ENCODE assay signal across 14 cellular contexts in the genomic region with DNA sequence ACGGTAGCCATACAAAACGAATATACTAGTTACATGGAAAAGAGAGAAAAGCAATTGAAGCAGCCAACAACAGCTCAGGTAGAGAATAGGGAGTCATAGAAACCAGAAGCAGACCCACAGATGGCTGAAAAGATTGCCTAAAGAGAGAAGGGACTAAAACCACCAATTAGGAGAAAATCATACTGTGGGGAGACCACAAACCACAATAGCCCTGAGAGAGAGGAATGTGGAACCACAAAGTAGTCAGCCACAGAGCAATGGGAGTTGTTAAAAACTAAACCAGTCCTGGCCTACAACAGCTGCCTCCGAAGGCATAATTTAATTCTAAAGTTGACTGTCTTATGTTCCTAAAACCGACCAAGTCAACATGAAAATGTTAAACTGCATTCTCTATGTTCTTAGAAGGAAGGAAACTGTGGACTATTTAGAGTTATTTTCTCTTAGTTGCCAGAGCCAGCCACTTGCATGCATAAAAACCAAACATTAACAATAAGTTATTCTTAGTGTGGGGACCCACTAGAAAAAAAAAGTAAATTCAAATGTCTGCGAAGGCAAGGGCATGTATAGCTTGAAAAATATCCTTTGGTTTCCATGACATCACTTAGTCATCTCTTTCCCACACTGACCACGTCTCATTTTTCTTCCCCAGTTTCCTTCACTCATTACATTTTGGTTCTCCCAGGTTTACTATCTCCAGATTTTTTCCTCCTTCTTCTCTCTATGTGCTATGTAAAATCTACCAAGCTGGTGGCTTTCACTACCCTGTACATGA.
DNase-seq lines count a peak whose midpoint lies in the region; ATAC-seq, FAIRE-seq and TF ChIP-seq lines count a peak whose summit lies in the region.
"Had no signal": no experiment of that assay in that cellular context is flagged by ENCODE, and none has a peak within 500 bp of the region (broad histone marks: within the 10 kb centered on the region; RNA-seq: fewer than 3 reads in every experiment).

No MANE protein-coding gene starts in this region.

- no peaks in the 10 kb centered on the region for H3K36me3 ChIP-seq in tibial artery
- H3K36me3 ChIP-seq: SJSA1 had no signal

- H3K9me3 Mint-ChIP-seq in WTC11: peaks cover 3% of the 10 kb centered on the region; the same call in 1 of the 2 replicates
- H3K9me3 Mint-ChIP-seq: stimulated activated naive B cell treated with anti-CD40 and anti-IgM and Interleukin-4, amounts not matched to agents 10 μg/mL and 1 μg/mL and 100 μg/mL, for 72 hours had no signal

- H3K4me3 Mint-ChIP-seq in WTC11: no peak overlapping the region
- H3K4me3 Mint-ChIP-seq: activated T-cell treated with anti-CD3 and anti-CD28 coated beads, Interleukin-2, amount 50 U/mL, for 72 hours; memory B cell; stimulated activated naive B cell treated with anti-CD40 and anti-IgM and Interleukin-4, amounts not matched to agents 10 μg/mL and 1 μg/mL and 100 μg/mL, for 72 hours had no signal

- no peaks in the 10 kb centered on the region for H3K4me1 ChIP-seq in tibial artery
- H3K4me1 ChIP-seq: SJSA1 had no signal

- peaks cover 10% of the 10 kb centered on the region for H3K27me3 Mint-ChIP-seq in WTC11 (ENCODE audit: low read depth)
- H3K27me3 Mint-ChIP-seq: memory B cell had no signal

- no peak overlapping the region for H3K27ac Mint-ChIP-seq in WTC11
- H3K27ac Mint-ChIP-seq: activated T-cell treated with anti-CD3 and anti-CD28 coated beads, Interleukin-2, amount 50 U/mL, for 72 hours; memory B cell; stimulated activated naive B cell treated with anti-CD40 and anti-IgM and Interleukin-4, amounts not matched to agents 10 μg/mL and 1 μg/mL and 100 μg/mL, for 72 hours had no signal

- peaks cover 18% of the 10 kb centered on the region for H3K4me1 Mint-ChIP-seq in WTC11
- H3K4me1 Mint-ChIP-seq: memory B cell; stimulated activated naive B cell treated with anti-CD40 and anti-IgM and Interleukin-4, amounts not matched to agents 10 μg/mL and 1 μg/mL and 100 μg/mL, for 72 hours had no signal

- no peaks in the 10 kb centered on the region for H3K36me3 Mint-ChIP-seq in WTC11
- H3K36me3 Mint-ChIP-seq: memory B cell had no signal

- FAIRE-seq in RCC 7860 (lab: Jason Lieb, UNC): peak; percentile 63

- POLR2A ChIA-PET in WTC11 (lab: Charles Lee): no interaction called here

- no peaks in the 10 kb centered on the region for H3K9me3 ChIP-seq in tibial artery
- H3K9me3 ChIP-seq: body of pancreas, SJSA1 had no signal

- TF ChIP-seq CTCF in AG10803 (conservative IDR thresholded peaks at IDR 0.05; ENCODE audit: low read length) (no peak), HL-60 (IDR thresholded peaks at IDR 0.05; ENCODE audit: insufficient read depth, low read length) (no peak), fibroblast of the aortic adventitia (IDR thresholded peaks at IDR 0.05; ENCODE audit: insufficient read depth, low read length) (no peak), WTC11 (IDR thresholded peaks at IDR 0.05) (no peak), tibial artery (IDR thresholded peaks at IDR 0.05) (no peak)

- H3K4me3 ChIP-seq in AG10803 (ENCODE audit: low read length) (no peak overlapping the region), HL-60 (replicated peaks; ENCODE audit: insufficient read depth, low read length) (no peak overlapping the region), fibroblast of the aortic adventitia (ENCODE audit: low read depth, low read length) (no peak overlapping the region), tibial artery (no peak overlapping the region)
- H3K4me3 ChIP-seq: body of pancreas, SJSA1 had no signal

- intact Hi-C loops in tibial artery (cut with DNase I; ENCODE audit: low total_unique reads): no loop called here

- DNase-seq in AG10803 (ENCODE audit: low read depth) (peak; percentile 70), HL-60 (ENCODE audit: low read depth in 1 of 2, low spot score in 1 of 2) (peak; percentile 15 to 64), RCC 7860 (ENCODE audit: low spot score) (peak; percentile 62), fibroblast of the aortic adventitia (ENCODE audit: low read depth) (peak; percentile 39), WTC11 (ENCODE audit: low spot score) (no peak), tibial artery (no peak)
- DNase-seq: activated T-cell treated with anti-CD3 and anti-CD28 coated beads, Interleukin-2, amount 50 U/mL, for 72 hours; body of pancreas; hypothalamus; stimulated activated naive B cell treated with anti-CD40 and anti-IgM and Interleukin-4, amounts not matched to agents 10 μg/mL and 1 μg/mL and 100 μg/mL, for 72 hours had no signal

- CTCF ChIA-PET in WTC11 (lab: Charles Lee): interaction anchor here (1.9 kb wide), 1 partner anchor 37 kb away, joined by 4 read pairs; no protein-coding TSS in a partner anchor

- H3K27me3 ChIP-seq in HL-60 (ENCODE audit: insufficient read depth, poor library complexity, severe bottlenecking) (peaks cover 15% of the 10 kb centered on the region), tibial artery (no peaks in the 10 kb centered on the region)
- H3K27me3 ChIP-seq: SJSA1 had no signal

- ATAC-seq in HG03520 (IDR thresholded peaks at IDR 0.05; ENCODE audit: unreplicated experiment): no peak
- ATAC-seq in WTC11: no peak
- ATAC-seq in HG02623 (IDR thresholded peaks at IDR 0.05; ENCODE audit: unreplicated experiment): no peak
- ATAC-seq: activated T-cell treated with anti-CD3 and anti-CD28 coated beads, Interleukin-2, amount 50 U/mL, for 72 hours; body of pancreas had no signal

- no peak overlapping the region for H3K27ac ChIP-seq in HL-60 (replicated peaks)
- no peak overlapping the region for H3K27ac ChIP-seq in tibial artery
- H3K27ac ChIP-seq: body of pancreas, SJSA1 had no signal

TF ChIP-seq in WTC11, 78 proteins besides CTCF, POLR2A, EP300 and RAD21:
- TF ChIP-seq SMAD3 (CRISPR knock-in tag; IDR thresholded peaks at IDR 0.05; ENCODE audit: borderline replicate concordance) (no peak), NFE2L1 (CRISPR knock-in tag; IDR thresholded peaks at IDR 0.05) (no peak), GTF2I (CRISPR knock-in tag; conservative IDR thresholded peaks at IDR 0.05) (no peak), SOX15 (CRISPR knock-in tag; IDR thresholded peaks at IDR 0.05) (no peak)
- TF ChIP-seq, protein P1, sequence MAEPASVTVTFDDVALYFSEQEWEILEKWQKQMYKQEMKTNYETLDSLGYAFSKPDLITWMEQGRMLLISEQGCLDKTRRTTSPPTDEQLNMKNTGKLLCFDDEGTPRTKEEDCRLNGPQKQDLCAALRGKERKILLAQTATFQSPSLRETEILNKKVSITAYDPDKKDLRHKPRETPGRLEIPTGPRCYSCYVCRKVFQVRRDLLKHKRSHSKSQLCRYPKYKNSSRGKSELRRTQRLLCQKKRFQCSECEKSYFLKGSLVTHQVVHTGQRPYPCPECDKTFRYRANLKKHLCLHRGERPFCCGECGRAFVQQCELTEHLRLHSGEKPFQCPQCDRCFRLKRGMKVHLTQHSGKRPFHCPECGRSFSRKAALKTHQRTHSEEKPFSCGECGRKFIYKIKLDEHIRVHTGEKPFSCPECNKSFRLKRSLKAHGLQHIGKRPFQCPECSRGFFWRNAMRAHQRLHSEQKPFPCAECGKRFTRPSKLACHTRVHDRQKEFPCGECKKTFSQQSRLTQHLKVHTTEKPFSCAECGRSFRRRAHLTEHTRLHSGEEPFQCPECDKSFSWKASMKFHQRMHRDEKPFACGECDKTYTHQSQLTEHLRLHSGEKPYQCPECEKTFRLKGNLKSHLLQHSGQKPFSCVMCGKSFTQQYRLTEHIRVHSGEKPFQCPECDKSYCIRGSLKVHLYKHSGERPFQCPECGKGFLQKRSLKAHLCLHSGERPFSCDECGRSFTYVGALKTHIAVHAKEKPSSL (CRISPR knock-in tag; conservative IDR thresholded peaks at IDR 0.05): no peak

Comparison
In these comparisons a context has a peak if more than half of its experiments do, and no peak if none do; other contexts are left out.
1. DNase-seq: peak in AG10803 (single experiment), HL-60 (2 of 2), RCC 7860 (single experiment) and fibroblast of the aortic adventitia (single experiment); none in WTC11 (single experiment) and tibial artery (0 of 2).